ENCODE assay signal across 8 cellular contexts in the genomic region with DNA sequence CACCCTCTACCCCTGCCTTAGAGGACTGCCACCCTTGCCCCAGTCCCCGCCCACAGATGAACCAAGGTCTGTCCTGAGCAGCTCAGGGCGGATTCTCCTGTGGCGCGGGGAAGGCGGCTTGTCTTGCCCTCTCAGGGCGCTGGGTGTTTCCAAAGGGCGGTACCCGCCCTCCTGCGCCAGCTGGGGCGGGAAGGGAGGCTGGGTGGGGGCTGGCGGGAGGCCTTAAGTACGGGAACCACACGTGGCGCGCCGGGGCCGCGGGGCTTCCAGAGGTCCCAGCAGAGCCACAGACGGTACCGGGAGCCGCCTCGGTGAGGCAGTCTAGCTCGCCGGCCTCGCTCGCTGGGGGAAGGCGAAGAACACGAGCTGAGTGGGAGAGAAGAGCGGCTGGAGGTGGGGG.
DNase-seq lines count a peak whose midpoint lies in the region; ATAC-seq and TF ChIP-seq lines count a peak whose summit lies in the region.

No MANE protein-coding gene starts in this region.

- peak overlapping the region; percentile 79 for H3K4me3 Mint-ChIP-seq in activated naive CD4-positive, alpha-beta T cell treated with anti-CD3 and anti-CD28 coated beads, Interleukin-2, amount 50 U/mL, for 24 hours
- peak overlapping the region; percentile 59 to 74 for H3K4me3 Mint-ChIP-seq in stimulated activated naive B cell treated with anti-CD40 and anti-IgM and Interleukin-4, amounts not matched to agents 10 μg/mL and 1 μg/mL and 100 μg/mL, for 72 hours

- H3K36me3 Mint-ChIP-seq in activated naive CD4-positive, alpha-beta T cell treated with anti-CD3 and anti-CD28 coated beads, Interleukin-2, amount 50 U/mL, for 24 hours = no peaks in the 10 kb centered on the region
- peaks cover 0 to 5% of the 10 kb centered on the region in 2 donors for H3K36me3 Mint-ChIP-seq in stimulated activated naive B cell treated with anti-CD40 and anti-IgM and Interleukin-4, amounts not matched to agents 10 μg/mL and 1 μg/mL and 100 μg/mL, for 72 hours

- no peak overlapping the region for H3K9ac ChIP-seq in MM.1S (ENCODE audit: low read length)

- no peaks in the 10 kb centered on the region for H3K27me3 ChIP-seq in MM.1S (replicated peaks; ENCODE audit: insufficient read depth, low read length)

- H3K27ac Mint-ChIP-seq in activated naive CD4-positive, alpha-beta T cell treated with anti-CD3 and anti-CD28 coated beads, Interleukin-2, amount 50 U/mL, for 24 hours = peak overlapping the region; percentile 62
- H3K27ac Mint-ChIP-seq in stimulated activated naive B cell treated with anti-CD40 and anti-IgM and Interleukin-4, amounts not matched to agents 10 μg/mL and 1 μg/mL and 100 μg/mL, for 72 hours = peak overlapping the region; percentile 42

- H3K27ac ChIP-seq in MM.1S (ENCODE audit: low read length) = no peak overlapping the region

- H3K36me3 ChIP-seq in MM.1S (replicated peaks; ENCODE audit: insufficient read depth, low read length) = no peaks in the 10 kb centered on the region

- H3K4me2 ChIP-seq in MM.1S (ENCODE audit: low read depth, low read length) = no peak overlapping the region

- ATAC-seq in left colon = peak; percentile 95
- ATAC-seq in stimulated activated naive B cell treated with anti-CD40 and anti-IgM and Interleukin-4, amounts not matched to agents 10 μg/mL and 1 μg/mL and 100 μg/mL, for 72 hours (replicated peaks) = peak; percentile 52 to 70
- no peak for ATAC-seq in GM19455 (IDR thresholded peaks at IDR 0.05; ENCODE audit: unreplicated experiment)
- ATAC-seq in HG02588 (IDR thresholded peaks at IDR 0.05; ENCODE audit: unreplicated experiment) = no peak

- no peak for TF ChIP-seq CTCF in MM.1S (IDR thresholded peaks at IDR 0.05; ENCODE audit: low read length)

- no peaks in the 10 kb centered on the region for H3K9me3 Mint-ChIP-seq in activated naive CD4-positive, alpha-beta T cell treated with anti-CD3 and anti-CD28 coated beads, Interleukin-2, amount 50 U/mL, for 24 hours
- H3K9me3 Mint-ChIP-seq in stimulated activated naive B cell treated with anti-CD40 and anti-IgM and Interleukin-4, amounts not matched to agents 10 μg/mL and 1 μg/mL and 100 μg/mL, for 72 hours = no peaks in the 10 kb centered on the region

- no peaks in the 10 kb centered on the region for H3K27me3 Mint-ChIP-seq in activated naive CD4-positive, alpha-beta T cell treated with anti-CD3 and anti-CD28 coated beads, Interleukin-2, amount 50 U/mL, for 24 hours
- peaks cover 0 to 25% of the 10 kb centered on the region in 2 donors for H3K27me3 Mint-ChIP-seq in stimulated activated naive B cell treated with anti-CD40 and anti-IgM and Interleukin-4, amounts not matched to agents 10 μg/mL and 1 μg/mL and 100 μg/mL, for 72 hours

- peak; percentile 44 for DNase-seq in RPMI7951 (ENCODE audit: low read depth)
- peak; percentile 60 to 67 for DNase-seq in left colon
- no peak for DNase-seq in stimulated activated naive B cell treated with anti-CD40 and anti-IgM and Interleukin-4, amounts not matched to agents 10 μg/mL and 1 μg/mL and 100 μg/mL, for 72 hours
- DNase-seq in MM.1S = no peak
- DNase-seq in foreskin melanocyte = no peak

- no peak overlapping the region for H3K4me3 ChIP-seq in MM.1S (ENCODE audit: low read length)

- H4K20me1 ChIP-seq in MM.1S (ENCODE audit: insufficient read depth, low read length) = no peaks in the 10 kb centered on the region

- H3F3A ChIP-seq in MM.1S (ENCODE audit: insufficient read depth, low read length) = peaks cover 9% of the 10 kb centered on the region; the same call in 1 of the 2 replicates

- intact Hi-C loops in left colon (cut with DNase I, micrococcal nuclease) = no loop called here

- no peak overlapping the region for H2AFZ ChIP-seq in MM.1S (ENCODE audit: low read length)

- H3K4me1 Mint-ChIP-seq in activated naive CD4-positive, alpha-beta T cell treated with anti-CD3 and anti-CD28 coated beads, Interleukin-2, amount 50 U/mL, for 24 hours = peaks cover 24% of the 10 kb centered on the region
- peaks cover 24 to 53% of the 10 kb centered on the region in 2 donors for H3K4me1 Mint-ChIP-seq in stimulated activated naive B cell treated with anti-CD40 and anti-IgM and Interleukin-4, amounts not matched to agents 10 μg/mL and 1 μg/mL and 100 μg/mL, for 72 hours

- peaks cover 32% of the 10 kb centered on the region for H3K4me1 ChIP-seq in MM.1S (ENCODE audit: low read length)

- H3K79me2 ChIP-seq in MM.1S (ENCODE audit: low read length) = no peaks in the 10 kb centered on the region

- no peaks in the 10 kb centered on the region for H3K9me2 ChIP-seq in MM.1S (replicated peaks; ENCODE audit: insufficient read depth, low read length)

- no peaks in the 10 kb centered on the region for H3K9me3 ChIP-seq in MM.1S (replicated peaks; ENCODE audit: insufficient read depth, low read length)

Comparison
In these comparisons a context has a peak if more than half of its experiments do, and no peak if none do; other contexts are left out.
1. DNase-seq: peak in RPMI7951 (single experiment) and left colon (2 of 2); none in stimulated activated naive B cell treated with anti-CD40 and anti-IgM and Interleukin-4, amounts not matched to agents 10 μg/mL and 1 μg/mL and 100 μg/mL, for 72 hours (single experiment), MM.1S (single experiment) and foreskin melanocyte (single experiment).
2. ATAC-seq: peak in left colon (single experiment) and stimulated activated naive B cell treated with anti-CD40 and anti-IgM and Interleukin-4, amounts not matched to agents 10 μg/mL and 1 μg/mL and 100 μg/mL, for 72 hours (2 of 2); none in GM19455 (single experiment) and HG02588 (single experiment).